In the genomic region with DNA sequence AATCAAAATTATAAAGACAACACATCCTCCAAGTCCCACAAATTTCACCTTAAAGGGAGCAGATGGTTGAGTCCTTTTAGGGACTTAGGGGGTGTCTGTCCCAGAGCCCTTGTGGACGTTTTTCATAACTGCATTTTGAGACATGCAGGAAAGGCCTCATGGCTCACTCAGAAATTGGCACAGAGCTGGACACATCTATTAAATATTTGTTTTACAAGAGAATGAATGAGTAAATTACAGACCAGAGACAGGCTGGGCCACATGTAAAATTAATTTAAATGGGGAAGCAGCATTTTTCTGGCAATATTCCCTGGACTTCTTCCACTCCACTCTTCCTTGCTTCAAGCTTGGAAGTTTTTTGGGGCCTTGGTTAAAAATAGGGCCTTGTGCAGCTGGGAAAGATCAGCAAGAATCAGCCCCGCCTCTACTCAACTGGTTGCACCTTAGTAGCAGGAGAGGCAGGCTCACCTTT, we compare ENCODE assay signal across 1 cellular context.
TF ChIP-seq lines count a peak whose summit lies in the region.

No MANE protein-coding gene starts in this region.

TF ChIP-seq in HepG2, 621 proteins besides CTCF, POLR2A, EP300 and RAD21:
- TF ChIP-seq, protein P1, sequence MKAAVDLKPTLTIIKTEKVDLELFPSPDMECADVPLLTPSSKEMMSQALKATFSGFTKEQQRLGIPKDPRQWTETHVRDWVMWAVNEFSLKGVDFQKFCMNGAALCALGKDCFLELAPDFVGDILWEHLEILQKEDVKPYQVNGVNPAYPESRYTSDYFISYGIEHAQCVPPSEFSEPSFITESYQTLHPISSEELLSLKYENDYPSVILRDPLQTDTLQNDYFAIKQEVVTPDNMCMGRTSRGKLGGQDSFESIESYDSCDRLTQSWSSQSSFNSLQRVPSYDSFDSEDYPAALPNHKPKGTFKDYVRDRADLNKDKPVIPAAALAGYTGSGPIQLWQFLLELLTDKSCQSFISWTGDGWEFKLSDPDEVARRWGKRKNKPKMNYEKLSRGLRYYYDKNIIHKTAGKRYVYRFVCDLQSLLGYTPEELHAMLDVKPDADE (CRISPR knock-in tag; IDR thresholded peaks at IDR 0.05) = no peak
- no peak for TF ChIP-seq ZNF274 (CRISPR knock-in tag; IDR thresholded peaks at IDR 0.05)
- TF ChIP-seq FOXM1 (CRISPR knock-in tag; IDR thresholded peaks at IDR 0.05) = no peak
- TF ChIP-seq ZNF782 (CRISPR knock-in tag; IDR thresholded peaks at IDR 0.05; ENCODE audit: borderline replicate concordance) = no peak
